In genomic region chr1:16534829-16535456, GRCh38 we compare ENCODE assay signal across 8 cellular contexts. TPM values are rescaled to one million over a fixed set of nuclear protein-coding genes. Genes with fewer than 3 reads are reported as not detected.
DNase-seq lines count a peak whose midpoint lies in the region; ATAC-seq and TF ChIP-seq lines count a peak whose summit lies in the region.
"Not testable (repeated sequence)": the region's sequence is repeated elsewhere in the genome, so short reads cannot be mapped to it uniquely, and the experiment has no call there.

No MANE protein-coding gene starts in this region.

- POLR2A ChIA-PET in WTC11 (lab: Charles Lee) = not testable (repeated sequence)

- peak; percentile 28 to 43 for ATAC-seq in CD4-positive, CD25-positive, alpha-beta regulatory T cell (ENCODE audit: low read depth in 2 of 2)
- ATAC-seq in WTC11 = peak; percentile 92
- peak; percentile 96 for ATAC-seq in stimulated activated naive CD8-positive, alpha-beta T cell treated with anti-CD3 and anti-CD28 coated beads, Interleukin-15, Interleukin-2, amounts not matched to agents 100 U/mL and 50 U/mL, for 24 hours

- CTCF ChIA-PET in WTC11 (lab: Charles Lee) = interaction anchor here (1.1 kb wide), 1 partner anchor 86 kb away, joined by 3 read pairs; no protein-coding TSS in a partner anchor

- not testable (repeated sequence) for H3K36me3 ChIP-seq in CD4-positive, CD25-positive, alpha-beta regulatory T cell (ENCODE audit: control insufficient read depth, insufficient read depth, low read length)

- peaks cover 0 to 17% (median under 1%) of the 10 kb centered on the region in 4 donors for H3K4me1 Mint-ChIP-seq in CD4-positive, CD25-positive, alpha-beta regulatory T cell
- H3K4me1 Mint-ChIP-seq in WTC11 = peaks cover 30% of the 10 kb centered on the region

- not testable (repeated sequence) for H3K4me3 ChIP-seq in CD4-positive, CD25-positive, alpha-beta regulatory T cell (ENCODE audit: low read depth, low read length)

- H3K27ac ChIP-seq in CD4-positive, CD25-positive, alpha-beta regulatory T cell (ENCODE audit: insufficient read depth, low read length, poor library complexity, severe bottlenecking) = not testable (repeated sequence)

- not testable (repeated sequence) for TF ChIP-seq CTCF in WTC11 (IDR thresholded peaks at IDR 0.05)

- H3K4me3 Mint-ChIP-seq in CD4-positive, CD25-positive, alpha-beta regulatory T cell = peak overlapping the region in 3 of 4 donors; percentile 15 to 89 (median 76)
- H3K4me3 Mint-ChIP-seq in WTC11 = peak overlapping the region; percentile 91

- peaks cover 50% of the 10 kb centered on the region for H3K27me3 Mint-ChIP-seq in CD4-positive, CD25-positive, alpha-beta regulatory T cell
- H3K27me3 Mint-ChIP-seq in WTC11 (ENCODE audit: low read depth) = peaks cover 52% of the 10 kb centered on the region

- not testable (repeated sequence) for H3K4me1 ChIP-seq in CD4-positive, CD25-positive, alpha-beta regulatory T cell (ENCODE audit: control insufficient read depth, insufficient read depth, low read length, poor library complexity, severe bottlenecking)

- not testable (repeated sequence) for H3K36me3 Mint-ChIP-seq in CD4-positive, CD25-positive, alpha-beta regulatory T cell; WTC11

- DNase-seq in CD4-positive, CD25-positive, alpha-beta regulatory T cell = not testable (repeated sequence)
- DNase-seq in HT1080 (ENCODE audit: low read depth) = peak; percentile 97
- peak; percentile 99 for DNase-seq in WTC11 (ENCODE audit: low spot score)
- peak in 46 of 58 donors; percentile 6 to 83 (median 50) for DNase-seq in anterior cingulate cortex (lab: John Stamatoyannopoulos, UW)
- DNase-seq in fibroblast of peridontal ligament (ENCODE audit: extremely low read depth) = peak; percentile 40
- DNase-seq in left kidney (ENCODE audit: low read depth, low spot score) = peak; percentile 53
- peak in 9 of 10 donors; percentile 48 to 97 (median 78) for DNase-seq in posterior cingulate gyrus
- peak; percentile 81 for DNase-seq in stimulated activated naive CD8-positive, alpha-beta T cell treated with anti-CD3 and anti-CD28 coated beads, Interleukin-15, Interleukin-2, amounts not matched to agents 100 U/mL and 50 U/mL, for 24 hours

- H3K27ac Mint-ChIP-seq in CD4-positive, CD25-positive, alpha-beta regulatory T cell = not testable (repeated sequence)
- H3K27ac Mint-ChIP-seq in WTC11 = peak overlapping the region; percentile 91

- H3K27me3 ChIP-seq in CD4-positive, CD25-positive, alpha-beta regulatory T cell (ENCODE audit: control insufficient read depth, insufficient read depth, low read length) = not testable (repeated sequence)

- H3K9me3 Mint-ChIP-seq in CD4-positive, CD25-positive, alpha-beta regulatory T cell; WTC11: not testable (repeated sequence)

- intact Hi-C loops in posterior cingulate gyrus (cut with DNase I) = not testable (repeated sequence)

- not testable (repeated sequence) for H3K9me3 ChIP-seq in CD4-positive, CD25-positive, alpha-beta regulatory T cell (ENCODE audit: control insufficient read depth in 2 of 2, low read length in 2 of 2)

TF ChIP-seq in WTC11, 78 proteins besides CTCF, POLR2A, EP300 and RAD21:
- TF ChIP-seq HMGXB4 (CRISPR knock-in tag; IDR thresholded peaks at IDR 0.05) (peak; percentile 47; the same call in 1 of the 2 replicates), ZNF423 (CRISPR knock-in tag; IDR thresholded peaks at IDR 0.05) (peak; percentile 19; the same call in 1 of the 2 replicates)

RNA-seq across cellular contexts. Expression of gene RNU1-1, which starts 20.9 kb away (rescaled TPM):
- total RNA-seq in CD4-positive, CD25-positive, alpha-beta regulatory T cell = 3,278 TPM
- polyA plus RNA-seq in CD4-positive, CD25-positive, alpha-beta regulatory T cell = 10 to 100 TPM in 1 of 4 donors, not detected in 3; 23.7 TPM
- total RNA-seq in HT1080 (2014; rRNA removed; shearing (Covaris generic)) = under 0.01 TPM in 1 of 2 replicates, not detected in the other
- not detected in 2 replicates for polyA plus RNA-seq in HT1080 (2015; cell fraction: cytosol; rRNA removed)
- polyA plus RNA-seq in HT1080 (2015; cell fraction: nucleus; rRNA removed) = not detected in 2 replicates
- 1,028 to 1,267 TPM (median 1,197 TPM) in 3 replicates for total RNA-seq in WTC11 (2021)

Comparison
In these comparisons a context has a peak if more than half of its experiments do, and no peak if none do; other contexts are left out.
1. ATAC-seq: peak in every context shown above with its lines; median percentile 96 in stimulated activated naive CD8-positive, alpha-beta T cell treated with anti-CD3 and anti-CD28 coated beads, Interleukin-15, Interleukin-2, amounts not matched to agents 100 U/mL and 50 U/mL, for 24 hours; 92 in WTC11; 36 in CD4-positive, CD25-positive, alpha-beta regulatory T cell.
2. RNA of gene RNU1-1, which starts 20.9 kb away (total RNA-seq): 3,278 TPM in CD4-positive, CD25-positive, alpha-beta regulatory T cell (single experiment) and 1,028 to 1,267 TPM in WTC11; under 0.01 TPM in HT1080; every median in the first group is over 1,000 times any median in the second.